Comparison of ENCODE assay signal across 8 cellular contexts in genomic region chr14:91315844-91316267, GRCh38.
A peak's percentile ranks its signal among the peaks of the same experiment; 100 is the strongest.
DNase-seq lines count a peak whose midpoint lies in the region; ATAC-seq lines count a peak whose summit lies in the region.

No MANE protein-coding gene starts in this region.

- no peaks in the 10 kb centered on the region for H3K27me3 ChIP-seq in effector memory CD4-positive, alpha-beta T cell (replicated peaks; ENCODE audit: control insufficient read depth, insufficient read depth, low read length, poor library complexity, severe bottlenecking)

- peaks cover 43% of the 10 kb centered on the region for H3K36me3 ChIP-seq in effector memory CD4-positive, alpha-beta T cell (ENCODE audit: control insufficient read depth, insufficient read depth, low read length)

- peaks cover 62% of the 10 kb centered on the region for H3K4me1 ChIP-seq in effector memory CD4-positive, alpha-beta T cell (ENCODE audit: control insufficient read depth, insufficient read depth, low read length, poor library complexity, severe bottlenecking)

- peak overlapping the region; percentile 82 for H3K27ac ChIP-seq in effector memory CD4-positive, alpha-beta T cell (ENCODE audit: insufficient read depth, low read length, poor library complexity, severe bottlenecking)

- H3K9me3 ChIP-seq in effector memory CD4-positive, alpha-beta T cell (ENCODE audit: control insufficient read depth, low read length) = no peaks in the 10 kb centered on the region

- ATAC-seq in GM19025 (IDR thresholded peaks at IDR 0.05; ENCODE audit: low read depth, unreplicated experiment) = peak; percentile 88
- ATAC-seq in HG03139 (IDR thresholded peaks at IDR 0.05; ENCODE audit: unreplicated experiment) = peak; percentile 83

- DNase-seq in UCSD-AML1 (lab: John Stamatoyannopoulos, UW; ENCODE audit: unreplicated experiment) (peak; percentile 71), NCI-H1930 (lab: John Stamatoyannopoulos, UW) (no peak), nucleus accumbens (lab: John Stamatoyannopoulos, UW) (no peak), superior temporal gyrus (ENCODE audit: extremely low spot score) (no peak)
- DNase-seq in effector memory CD4-positive, alpha-beta T cell = peak; percentile 79 to 84 (median 83)
- peak; percentile 81 for DNase-seq in stimulated activated naive CD4-positive, alpha-beta T cell treated with Interleukin-2 at 50 U/mL for 16 hours (lab: John Stamatoyannopoulos, UW)

- peak overlapping the region; percentile 11 for H3K4me3 ChIP-seq in effector memory CD4-positive, alpha-beta T cell (ENCODE audit: insufficient read depth, low read depth, low read length, poor library complexity, severe bottlenecking)

Comparison
In these comparisons a context has a peak if more than half of its experiments do, and no peak if none do; other contexts are left out.
1. DNase-seq: peak in UCSD-AML1 (single experiment), effector memory CD4-positive, alpha-beta T cell (3 of 3) and stimulated activated naive CD4-positive, alpha-beta T cell treated with Interleukin-2 at 50 U/mL for 16 hours (single experiment); none in NCI-H1930 (0 of 2), nucleus accumbens (0 of 56) and superior temporal gyrus (single experiment).